In the genomic region with DNA sequence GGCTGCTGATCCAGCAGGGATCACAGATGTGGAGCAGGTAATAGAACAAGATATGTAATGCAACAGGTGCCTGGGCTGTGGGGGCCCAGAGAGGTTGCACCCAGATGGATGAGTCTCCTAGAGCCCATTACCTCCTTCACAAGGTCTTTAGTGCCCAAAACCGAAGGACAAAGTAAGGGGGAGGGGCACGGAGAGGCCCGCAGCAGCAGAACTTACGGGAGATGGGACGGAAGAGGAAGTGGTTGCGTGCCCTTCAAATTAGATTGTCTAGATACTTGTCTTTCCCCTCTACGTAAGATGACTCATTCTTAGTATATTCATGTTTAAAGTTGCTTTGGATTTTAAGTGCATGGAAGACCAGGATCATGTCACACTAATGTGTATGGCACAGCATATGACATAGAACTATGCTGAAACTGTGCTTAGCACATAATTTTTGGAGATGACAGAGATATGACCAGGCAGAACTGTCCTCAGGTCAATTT, we compare ENCODE assay signal across 1 cellular context.
A peak's percentile ranks its signal among the peaks of the same experiment; 100 is the strongest.
TF ChIP-seq lines count a peak whose summit lies in the region.

No MANE protein-coding gene starts in this region.

TF ChIP-seq in HepG2, 621 proteins besides CTCF, POLR2A, EP300 and RAD21 (continued from another document):
- TF ChIP-seq, protein P1, sequence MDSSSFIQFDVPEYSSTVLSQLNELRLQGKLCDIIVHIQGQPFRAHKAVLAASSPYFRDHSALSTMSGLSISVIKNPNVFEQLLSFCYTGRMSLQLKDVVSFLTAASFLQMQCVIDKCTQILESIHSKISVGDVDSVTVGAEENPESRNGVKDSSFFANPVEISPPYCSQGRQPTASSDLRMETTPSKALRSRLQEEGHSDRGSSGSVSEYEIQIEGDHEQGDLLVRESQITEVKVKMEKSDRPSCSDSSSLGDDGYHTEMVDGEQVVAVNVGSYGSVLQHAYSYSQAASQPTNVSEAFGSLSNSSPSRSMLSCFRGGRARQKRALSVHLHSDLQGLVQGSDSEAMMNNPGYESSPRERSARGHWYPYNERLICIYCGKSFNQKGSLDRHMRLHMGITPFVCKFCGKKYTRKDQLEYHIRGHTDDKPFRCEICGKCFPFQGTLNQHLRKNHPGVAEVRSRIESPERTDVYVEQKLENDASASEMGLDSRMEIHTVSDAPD (CRISPR knock-in tag; IDR thresholded peaks at IDR 0.05), result no peak
- TF ChIP-seq ELF3 (CRISPR knock-in tag; IDR thresholded peaks at IDR 0.05) (peak; percentile 29; the same call in 1 of the 2 replicates), GABPA (IDR thresholded peaks at IDR 0.05; ENCODE audit: low read depth, low read length) (no peak), GABPA (CRISPR knock-in tag; IDR thresholded peaks at IDR 0.05; ENCODE audit: low read depth) (0 out of 2 replicates have a peak, but pooled peaks have one; percentile 10)
